8 cellular contexts compared by ENCODE assay signal in the genomic region with DNA sequence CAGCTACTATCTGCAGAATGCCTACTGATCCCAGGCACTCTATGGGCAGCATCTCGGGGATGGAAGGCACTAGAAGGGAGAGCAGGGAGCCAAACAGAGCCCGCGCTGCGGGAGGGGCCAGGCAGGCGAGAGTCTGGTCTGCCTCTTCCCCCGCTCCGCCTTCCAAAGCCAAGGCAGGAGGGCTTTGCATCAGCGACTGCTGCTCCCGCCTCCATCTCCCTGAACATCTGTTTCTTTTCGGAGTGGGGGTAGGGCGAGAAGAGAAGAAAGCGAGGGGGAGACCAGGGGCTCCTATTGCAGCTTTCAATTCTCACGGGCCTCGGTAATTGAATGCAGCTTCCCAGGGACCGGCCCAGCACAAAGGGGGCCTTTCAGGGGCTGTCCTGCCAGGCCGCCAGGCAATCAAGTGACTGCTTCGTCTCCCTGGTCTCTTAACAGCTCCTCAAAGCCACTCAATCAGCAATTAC. TPM values are rescaled to one million over a fixed set of nuclear protein-coding genes. Genes with fewer than 3 reads are reported as not detected.
DNase-seq lines count a peak whose midpoint lies in the region; ATAC-seq and TF ChIP-seq lines count a peak whose summit lies in the region.

No MANE protein-coding gene starts in this region.

- no peaks in the 10 kb centered on the region for H3K9me3 Mint-ChIP-seq in progenitor cell of endocrine pancreas (ENCODE audit: low read depth)

- peaks cover 16% of the 10 kb centered on the region for H3K4me1 Mint-ChIP-seq in progenitor cell of endocrine pancreas (ENCODE audit: low read depth)

- no peaks in the 10 kb centered on the region for H3K27me3 Mint-ChIP-seq in progenitor cell of endocrine pancreas

- H3K36me3 ChIP-seq in SJSA1: no peaks in the 10 kb centered on the region

- H3K9me3 ChIP-seq in SJSA1 (replicated peaks): no peaks in the 10 kb centered on the region

- H3K27ac Mint-ChIP-seq in progenitor cell of endocrine pancreas: peak overlapping the region; percentile 87

- no peak for TF ChIP-seq CTCF in progenitor cell of endocrine pancreas (IDR thresholded peaks at IDR 0.05; ENCODE audit: unreplicated experiment)

- H3K27me3 ChIP-seq in SJSA1 (replicated peaks): no peaks in the 10 kb centered on the region

- H3K27ac ChIP-seq in SJSA1: peak overlapping the region; percentile 92

- ATAC-seq in GM21423 (IDR thresholded peaks at IDR 0.05; ENCODE audit: unreplicated experiment): no peak

- H3K4me3 ChIP-seq in SJSA1: peak overlapping the region; percentile 2

- H3K4me1 ChIP-seq in SJSA1 (replicated peaks): peaks cover 67% of the 10 kb centered on the region

- peak; percentile 77 for DNase-seq in DMS 273 treated with DMSO at 0.1 percent for 48 hours (lab: John Stamatoyannopoulos, UW)
- peak; percentile 96 for DNase-seq in SJSA1 (ENCODE audit: low read depth in 1 of 2, low spot score in 2 of 2)
- peak; percentile 66 for DNase-seq in glomerular visceral epithelial cell (ENCODE audit: extremely low spot score)
- peak; percentile 41 for DNase-seq in progenitor cell of endocrine pancreas (ENCODE audit: low spot score, unreplicated experiment)
- DNase-seq in SIG-M5 (lab: John Stamatoyannopoulos, UW): no peak
- DNase-seq in stimulated activated CD4-positive, alpha-beta T cell treated with anti-CD3 and anti-CD28 coated beads, Interleukin-2, amount 100 ng/mL, for 24 hours: no peak
- no peak for DNase-seq in NCI-H510A (lab: John Stamatoyannopoulos, UW)

- no peaks in the 10 kb centered on the region for H3K36me3 Mint-ChIP-seq in progenitor cell of endocrine pancreas (ENCODE audit: insufficient read depth)

- H3K4me3 Mint-ChIP-seq in progenitor cell of endocrine pancreas (ENCODE audit: low read depth): no peak overlapping the region

RNA-seq across cellular contexts. Expression of a gene that starts 31.4 kb away (rescaled TPM):
- total RNA-seq in SJSA1 (2014; rRNA removed; shearing (Covaris generic)): 55.2 and 76.1 TPM in 2 replicates
- total RNA-seq in progenitor cell of endocrine pancreas: 66.0 and 77.9 TPM in 2 replicates

Comparison
In these comparisons a context has a peak if more than half of its experiments do, and no peak if none do; other contexts are left out.
1. DNase-seq: peak in DMS 273 treated with DMSO at 0.1 percent for 48 hours (single experiment), SJSA1 (2 of 2), glomerular visceral epithelial cell (single experiment) and progenitor cell of endocrine pancreas (single experiment); none in SIG-M5 (single experiment), stimulated activated CD4-positive, alpha-beta T cell treated with anti-CD3 and anti-CD28 coated beads, Interleukin-2, amount 100 ng/mL, for 24 hours (0 of 2) and NCI-H510A (single experiment).